In genomic region chr17:40469805-40470675, GRCh38 we compare ENCODE assay signal across 27 cellular contexts. TPM values are rescaled to one million over a fixed set of nuclear protein-coding genes. Genes with fewer than 3 reads are reported as not detected.
DNase-seq lines count a peak whose midpoint lies in the region; ATAC-seq, FAIRE-seq and TF ChIP-seq lines count a peak whose summit lies in the region.
"Had no signal": no experiment of that assay in that cellular context is flagged by ENCODE, and none has a peak within 500 bp of the region (broad histone marks: within the 10 kb centered on the region; RNA-seq: fewer than 3 reads in every experiment).

No MANE protein-coding gene starts in this region.

- peak overlapping the region; percentile 77; the same call in 2 of the 3 replicates for H2BK15ac ChIP-seq in IMR-90 (ENCODE audit: low read depth, low read length)
- H2BK15ac ChIP-seq in H1 (ENCODE audit: low read length): 0 out of 2 replicates have a peak overlapping the region, but pooled peaks have one; percentile 93

- POLR2A ChIA-PET in A549 (lab: Yijun Ruan, JAX): interaction anchor here (0.7 to 12.0 kb wide), 9 partner anchors 10 to 90 kb away, joined by 3 to 177 read pairs (median 12); no protein-coding TSS in a partner anchor
- POLR2A ChIA-PET in IMR-90 (lab: Charles Lee; ENCODE audit: unreplicated experiment): no interaction called here
- POLR2A ChIA-PET in H1 (lab: Charles Lee; ENCODE audit: partially characterized antibody): interaction anchor here (0.9 to 1.9 kb wide), 4 partner anchors 10 to 24 kb away, joined by 3 to 5 read pairs (median 4); no protein-coding TSS in a partner anchor
- POLR2A ChIA-PET in GM10248 (lab: Yijun Ruan, JAX): no interaction called here

- no peak for ATAC-seq in A549
- no peak for ATAC-seq in IMR-90 (ENCODE audit: low read depth)

- intact Hi-C loops in IMR-90 (cut with micrococcal nuclease): no loop called here

- TF ChIP-seq POLR2A in A549 (IDR thresholded peaks at IDR 0.05; ENCODE audit: low read length) (no peak), IMR-90 (IDR thresholded peaks at IDR 0.05; ENCODE audit: low read depth, low read length) (0 out of 2 replicates have a peak, but pooled peaks have one; percentile 13), H1 (IDR thresholded peaks at IDR 0.05; ENCODE audit: control extremely low read depth in 1 of 2, low read depth in 2 of 2, low read length in 2 of 2) (no peak)

- H3K36me3 ChIP-seq in IMR-90 (ENCODE audit: control insufficient read depth, insufficient read depth, low read length) (no peaks in the 10 kb centered on the region), H1 (ENCODE audit: control insufficient read depth in 2 of 4, insufficient read depth in 4 of 4, low read length in 3 of 4) (no peaks in the 10 kb centered on the region), osteoblast (ENCODE audit: insufficient read depth, low read length) (no peaks in the 10 kb centered on the region)

- H4K8ac ChIP-seq in IMR-90 (ENCODE audit: low read depth in 2 of 2, low read length in 2 of 2) (peak overlapping the region; percentile 57 to 96), H1 (ENCODE audit: extremely low read depth, insufficient read depth, low read length) (no peak overlapping the region)

- H3K27me3 ChIP-seq in IMR-90 (ENCODE audit: control insufficient read depth, insufficient read depth, low read length) (no peaks in the 10 kb centered on the region), H1 (replicated peaks in 1 of 4; ENCODE audit: control insufficient read depth in 3 of 4, extremely low read depth in 1 of 4, insufficient read depth in 3 of 4, low read length in 3 of 4) (no peaks in the 10 kb centered on the region; a peak in 1 of 7 replicates), osteoblast (ENCODE audit: insufficient read depth, low read length) (no peaks in the 10 kb centered on the region)

- in situ Hi-C loops in IMR-90 (cut with MboI; ENCODE audit: low sequenced_read_pairs): no loop called here

- H3K23ac ChIP-seq in IMR-90 (ENCODE audit: low read depth, low read length) (peak overlapping the region; percentile 13; the same call in 1 of the 2 replicates), H1 (ENCODE audit: insufficient read length) (no peak overlapping the region)

- H2AK9ac ChIP-seq in IMR-90 (replicated peaks; ENCODE audit: low read depth, low read length, poor library complexity): no peak overlapping the region

- H3K9ac ChIP-seq in IMR-90 (ENCODE audit: low read depth, low read length): no peak overlapping the region
- no peak overlapping the region for H3K9ac ChIP-seq in H1 (replicated peaks in 1 of 4; ENCODE audit: extremely low read depth in 1 of 4, low read depth in 3 of 4, low read length in 3 of 4)

- H3K18ac ChIP-seq in IMR-90 (ENCODE audit: low read depth, low read length) (peak overlapping the region; percentile 61; the same call in 1 of the 2 replicates), H1 (ENCODE audit: extremely low read depth, low read length) (no peak overlapping the region)

- H3K4me2 ChIP-seq in A549 (peak overlapping the region; percentile 47), IMR-90 (ENCODE audit: low read depth, low read length) (no peak overlapping the region), H1 (ENCODE audit: insufficient read depth in 1 of 2, low read depth in 2 of 2, low read length in 2 of 2) (no peak overlapping the region), osteoblast (ENCODE audit: insufficient read depth, low read length) (no peak overlapping the region)

- H3K9me3 ChIP-seq in A549 (no peaks in the 10 kb centered on the region), IMR-90 (ENCODE audit: control insufficient read depth, insufficient read depth, low read length) (no peaks in the 10 kb centered on the region), H1 (ENCODE audit: insufficient read depth in 2 of 2, low read depth in 1 of 2, low read length in 1 of 2) (peaks cover 4 to 12% of the 10 kb centered on the region in 2 experiments; a peak in 2 of 4 replicates), osteoblast (ENCODE audit: low read depth, low read length) (no peaks in the 10 kb centered on the region)

- H3K14ac ChIP-seq in IMR-90 (replicated peaks; ENCODE audit: low read depth, low read length) (peak overlapping the region; percentile 54; the same call in 1 of the 2 replicates), H1 (ENCODE audit: insufficient read length) (no peak overlapping the region)

- peaks cover 0 to 12% of the 10 kb centered on the region in 2 experiments; a peak in 1 of 4 replicates for H3K79me1 ChIP-seq in IMR-90 (ENCODE audit: low read depth in 1 of 2, low read length in 2 of 2)
- H3K79me1 ChIP-seq in H1 (ENCODE audit: low read depth, low read length): no peaks in the 10 kb centered on the region

- H3K4ac ChIP-seq in IMR-90 (ENCODE audit: low read depth, low read length) (peak overlapping the region; percentile 52), H1 (replicated peaks; ENCODE audit: insufficient read length, low read depth, low read length) (no peak overlapping the region)

- CTCF ChIA-PET in A549 (lab: Yijun Ruan, JAX): interaction anchor here (0.7 to 37.5 kb wide), 9 partner anchors 20 to 113 kb away, joined by 3 to 822 read pairs (median 6); partner anchors contain the start of gene IGFBP4
- CTCF ChIA-PET in IMR-90 (lab: Yijun Ruan, JAX): interaction anchor here (0.7 kb wide), 1 partner anchor 42 kb away, joined by 3 read pairs; no protein-coding TSS in a partner anchor
- CTCF ChIA-PET in H1 (lab: Charles Lee; ENCODE audit: partially characterized antibody): interaction anchor here (1.0 to 34.1 kb wide), 3 partner anchors 21 to 63 kb away, joined by 3 to 739 read pairs (median 15); partner anchors contain the start of gene IGFBP4
- CTCF ChIA-PET in GM10248 (lab: Yijun Ruan, JAX): interaction anchor here (1.4 kb wide), 1 partner anchor 112 kb away, joined by 4 read pairs; no protein-coding TSS in a partner anchor

- H3K4me1 ChIP-seq in A549: peaks cover 57% of the 10 kb centered on the region
- H3K4me1 ChIP-seq in IMR-90 (ENCODE audit: control insufficient read depth, insufficient read depth, low read length): peaks cover 19% of the 10 kb centered on the region
- peaks cover 0 to 15% (median 3%) of the 10 kb centered on the region in 4 experiments; a peak in 6 of 7 replicates for H3K4me1 ChIP-seq in H1 (replicated peaks in 1 of 4; ENCODE audit: control insufficient read depth in 3 of 4, insufficient read depth in 4 of 4, low read length in 3 of 4)
- peaks cover 20% of the 10 kb centered on the region for H3K4me1 ChIP-seq in osteoblast (ENCODE audit: insufficient read depth, low read length)

- H2AFZ ChIP-seq in IMR-90 (replicated peaks; ENCODE audit: low read length, poor library complexity) (peak overlapping the region; percentile 25), H1 (ENCODE audit: low read length) (no peak overlapping the region), osteoblast (ENCODE audit: low read length) (no peak overlapping the region)

- TF ChIP-seq CTCF in A549 (IDR thresholded peaks at IDR 0.05): no peak
- no peak for TF ChIP-seq CTCF in IMR-90 (conservative IDR thresholded peaks at IDR 0.05; ENCODE audit: low read depth, low read length)
- no peak for TF ChIP-seq CTCF in H1 (IDR thresholded peaks at IDR 0.05; ENCODE audit: control extremely low read depth in 1 of 3, insufficient read depth in 1 of 3, low read depth in 1 of 3, low read length in 3 of 3)
- no peak for TF ChIP-seq CTCF in osteoblast (IDR thresholded peaks at IDR 0.05; ENCODE audit: extremely low read depth, low read depth, low read length)
- no peak for TF ChIP-seq CTCF in GM10248 (IDR thresholded peaks at IDR 0.05; ENCODE audit: control extremely low read depth, extremely low read depth, low read depth, missing control alignments)

- H4K20me1 ChIP-seq in IMR-90 (ENCODE audit: insufficient read depth, low read length): no peaks in the 10 kb centered on the region
- H4K20me1 ChIP-seq in H1 (replicated peaks in 1 of 2; ENCODE audit: control insufficient read depth in 1 of 2, insufficient read depth in 2 of 2, low read length in 2 of 2): no peaks in the 10 kb centered on the region
- no peaks in the 10 kb centered on the region for H4K20me1 ChIP-seq in osteoblast (ENCODE audit: insufficient read depth, low read length)

- peak overlapping the region; percentile 65; the same call in 1 of the 2 replicates for H2BK20ac ChIP-seq in IMR-90 (ENCODE audit: low read depth, low read length)
- H2BK20ac ChIP-seq in H1 (ENCODE audit: low read length): no peak overlapping the region

- BruUV-seq in IMR-90 (replicated peaks; lab: Mats Ljungman, UMichigan): no TSS peak

- H2AK5ac ChIP-seq in IMR-90 (ENCODE audit: low read depth, low read length) (peak overlapping the region; percentile 81), H1 (ENCODE audit: low read depth, low read length) (no peak overlapping the region; the same call in 1 of the 2 replicates)

- peak overlapping the region; percentile 53 for H4K91ac ChIP-seq in IMR-90 (ENCODE audit: insufficient read depth, low read depth, low read length)
- H4K91ac ChIP-seq in H1 (replicated peaks; ENCODE audit: insufficient read length, low read length): peak overlapping the region; percentile 52

- WGBS in A549 (ENCODE audit: missing lambda C conversion rate): 80% methylated on average over 4 of the region's 4 CpGs
- WGBS in IMR-90 (ENCODE audit: extremely low coverage in 2 of 2, insufficient read length in 1 of 2), 2 experiments: 100% methylated on average over 2 of the region's 4 CpGs; no CpG with 5 or more reads in 1 of the 2 experiments
- 88% methylated on average over 4 of the region's 4 CpGs; no CpG with 5 or more reads in 1 of the 2 experiments for WGBS in H1 (ENCODE audit: extremely low coverage in 1 of 2, insufficient coverage in 1 of 2, insufficient read length in 1 of 2, insufficient replicate concordance in 2 of 2, low coverage in 1 of 2, low lambda C conversion rate in 2 of 2, missing lambda C conversion rate in 1 of 2), 2 experiments

- no peak for TF ChIP-seq RAD21 in A549 (conservative IDR thresholded peaks at IDR 0.05 in 1 of 2, IDR thresholded peaks at IDR 0.05 in 1 of 2)
- no peak for TF ChIP-seq RAD21 in IMR-90 (IDR thresholded peaks at IDR 0.05; ENCODE audit: low read length)
- TF ChIP-seq RAD21 in H1 (IDR thresholded peaks at IDR 0.05 in 1 of 2, conservative IDR thresholded peaks at IDR 0.05 in 1 of 2; ENCODE audit: low read depth in 2 of 2, low read length in 2 of 2): no peak

- FAIRE-seq in A549 (lab: Jason Lieb, UNC) (peak; percentile 98), H1 (lab: Jason Lieb, UNC) (no peak)
- FAIRE-seq: A204.1 had no signal

- no peaks in the 10 kb centered on the region for H3K79me2 ChIP-seq in H1 (ENCODE audit: control insufficient read depth in 1 of 2, insufficient read depth in 2 of 2, low read length in 2 of 2)
- H3K79me2 ChIP-seq in osteoblast (ENCODE audit: insufficient read depth, low read length): no peaks in the 10 kb centered on the region

- peaks cover 15% of the 10 kb centered on the region; the same call in 1 of the 2 replicates for H3K9me1 ChIP-seq in IMR-90 (ENCODE audit: insufficient read depth, low read length)

- H2BK5ac ChIP-seq in IMR-90 (ENCODE audit: low read depth, low read length, poor library complexity, severe bottlenecking) (peak overlapping the region; percentile 97), H1 (ENCODE audit: low read depth, low read length) (no peak overlapping the region; the same call in 1 of the 2 replicates)

- no peak for TF ChIP-seq EP300 in A549 (IDR thresholded peaks at IDR 0.05)
- no peak for TF ChIP-seq EP300 in H1 (IDR thresholded peaks at IDR 0.05; ENCODE audit: borderline replicate concordance in 1 of 2, low read depth in 2 of 2, low read length in 2 of 2)

- no peak overlapping the region for H3K4me3 ChIP-seq in A549
- no peak overlapping the region for H3K4me3 ChIP-seq in IMR-90 (ENCODE audit: insufficient read depth, low read depth, low read length)
- no peak overlapping the region for H3K4me3 ChIP-seq in H1 (ENCODE audit: extremely low read depth in 1 of 4, insufficient read depth in 2 of 4, low read depth in 3 of 4, low read length in 4 of 4)
- H3K4me3 ChIP-seq in osteoblast (ENCODE audit: insufficient read depth, low read length): no peak overlapping the region
- H3K4me3 ChIP-seq: SK-N-MC had no signal

- DNase-seq in A549 (ENCODE audit: low read depth in 1 of 2, low spot score in 1 of 2) (peak in 1 of 2 experiments; percentile 38), IMR-90 (no peak), H1 (ENCODE audit: low read depth in 1 of 2, low spot score in 2 of 2) (no peak), osteoblast (ENCODE audit: insufficient read length, low spot score, missing footprints) (peak; percentile 31), GM10248 (ENCODE audit: extremely low spot score) (no peak), NCI-H524 (lab: John Stamatoyannopoulos, UW) (no peak), NCI-H1436 (lab: John Stamatoyannopoulos, UW) (no peak)
- no peak for DNase-seq in stimulated activated CD4-positive, alpha-beta T cell treated with anti-CD3 and anti-CD28 coated beads, Interleukin-4, amount 100 ng/mL, for 24 hours
- DNase-seq: C1 segment of cervical spinal cord; CD4-positive, alpha-beta memory T cell; COR-L47; DMS53; H7; KBM-7; MV-4-11; NCI-H1105; NCI-H146; NCI-H1930; NCI-H2107; NCI-H524 treated with DMSO at 0.1 percent for 48 hours; NCI-H82; RPMI8226; SHP77 had no signal

- H4K5ac ChIP-seq in IMR-90 (ENCODE audit: low read depth, low read length): peak overlapping the region; percentile 52
- no peak overlapping the region for H4K5ac ChIP-seq in H1 (ENCODE audit: insufficient read length, low read depth, low read length)

- dilution Hi-C loops in IMR-90 (cut with HindIII; ENCODE audit: low sequenced_read_pairs, unreplicated experiment): no loop called here

- peak overlapping the region; percentile 58; the same call in 1 of the 2 replicates for H2BK120ac ChIP-seq in IMR-90 (ENCODE audit: low read depth, low read length)
- peak overlapping the region; percentile 18 for H2BK120ac ChIP-seq in H1 (replicated peaks; ENCODE audit: low read depth, low read length)

- no peaks in the 10 kb centered on the region for H3K23me2 ChIP-seq in H1 (ENCODE audit: low read depth, low read length)

- peak overlapping the region; percentile 78; the same call in 1 of the 2 replicates for H2BK12ac ChIP-seq in H1 (ENCODE audit: low read depth, low read length)

- no peak overlapping the region for H3K56ac ChIP-seq in IMR-90 (ENCODE audit: extremely low read depth, insufficient read depth, low read length)
- no peak overlapping the region for H3K56ac ChIP-seq in H1 (replicated peaks; ENCODE audit: insufficient read length, low read depth, low read length)

- peak overlapping the region; percentile 96 to 97 for H3K27ac ChIP-seq in A549
- H3K27ac ChIP-seq in IMR-90 (ENCODE audit: insufficient read depth, low read length): peak overlapping the region; percentile 34
- H3K27ac ChIP-seq in H1 (ENCODE audit: low read depth, low read length): no peak overlapping the region
- H3K27ac ChIP-seq in osteoblast (ENCODE audit: low read depth, low read length): peak overlapping the region; percentile 87
- H3K27ac ChIP-seq: SK-N-MC had no signal

RNA-seq across cellular contexts. Expression of gene IGFBP4, which starts 26.8 kb away (rescaled TPM):
- polyA plus RNA-seq in A549 (2011; rRNA removed) (1,080 and 1,577 TPM in 2 replicates), A549 (2017; fragmentation: RNase III; extraction: RNeasy Plus Mini Kit Qiagen cat#74134 plus additional on column Dnase treatment) (1,501 to 1,941 TPM (median 1,829 TPM) in 3 replicates), IMR-90 (2012; rRNA removed) (1,187 TPM in 2 replicates), H1 (2011; rRNA removed) (79.9 and 85.5 TPM in 2 replicates)
- 1,069 and 1,422 TPM in 2 replicates for polyA plus RNA-seq in A549 (2012; cell fraction: cytosol; rRNA removed)
- 982 and 1,044 TPM in 2 replicates for polyA plus RNA-seq in A549 (2012; cell fraction: nucleus; rRNA removed)
- polyA minus RNA-seq in A549 (2011; rRNA and poly(A)+ RNA removed): 1,444 and 1,452 TPM in 2 replicates
- total RNA-seq in IMR-90 (2012; rRNA removed) (257 and 308 TPM in 2 replicates), osteoblast (666 and 801 TPM in 2 replicates)
- polyA plus RNA-seq in IMR-90 (2012; cell fraction: cytosol; rRNA removed): 1,397 and 1,707 TPM in 2 replicates
- 452 and 510 TPM in 2 replicates for polyA plus RNA-seq in IMR-90 (2012; cell fraction: nucleus; rRNA removed; ENCODE audit: low replicate concordance)
- total RNA-seq in H1 (2021; fragmentation: NEBNext Ultra II Directional; extraction: Animal tissue kit (Norgen Biotek cat#: 25700)): 105 and 109 TPM in 2 replicates
- polyA plus RNA-seq in H1 (2011; cell fraction: cytosol; rRNA removed): 68.0 TPM
- polyA plus RNA-seq in H1 (2011; cell fraction: nucleus; rRNA removed): 63.6 TPM
- polyA plus RNA-seq in H1 (2012, experiment 1 of 2): 95.6 to 171 TPM (median 141 TPM) in 4 replicates
- 167 TPM for polyA plus RNA-seq in H1 (2012, experiment 2 of 2)
- 95.7 TPM for polyA plus RNA-seq in H1 (2013, experiment 1 of 2)
- polyA plus RNA-seq in H1 (2013, experiment 2 of 2): 105 TPM
- polyA minus RNA-seq in H1 (2011; rRNA and poly(A)+ RNA removed): 64.7 and 69.4 TPM in 2 replicates
- polyA minus RNA-seq in H1 (2011; cell fraction: cytosol; rRNA and poly(A)+ RNA removed): 60.8 TPM
- polyA minus RNA-seq in H1 (2011; cell fraction: nucleus; rRNA and poly(A)+ RNA removed): 36.3 TPM

RNA-seq across cellular contexts. Expression of gene TNS4, which starts 31.4 kb away (rescaled TPM):
- polyA plus RNA-seq in A549 (2011; rRNA removed) (24.2 and 45.9 TPM in 2 replicates), A549 (2017; fragmentation: RNase III; extraction: RNeasy Plus Mini Kit Qiagen cat#74134 plus additional on column Dnase treatment) (61.6 to 75.9 TPM (median 73.5 TPM) in 3 replicates), IMR-90 (2012; rRNA removed) (0.07 TPM in 1 of 2 replicates, not detected in the other), H1 (2011; rRNA removed) (0.21 and 0.39 TPM in 2 replicates)
- 18.0 and 30.2 TPM in 2 replicates for polyA plus RNA-seq in A549 (2012; cell fraction: cytosol; rRNA removed)
- 83.8 and 125 TPM in 2 replicates for polyA plus RNA-seq in A549 (2012; cell fraction: nucleus; rRNA removed)
- 62.8 and 79.7 TPM in 2 replicates for polyA minus RNA-seq in A549 (2011; rRNA and poly(A)+ RNA removed)
- total RNA-seq in IMR-90 (2012; rRNA removed) (0.28 TPM in 1 of 2 replicates, not detected in the other), osteoblast (under 0.01 and 0.29 TPM in 2 replicates)
- 0.07 and 0.08 TPM in 2 replicates for polyA plus RNA-seq in IMR-90 (2012; cell fraction: cytosol; rRNA removed)
- polyA plus RNA-seq in IMR-90 (2012; cell fraction: nucleus; rRNA removed; ENCODE audit: low replicate concordance): 0.33 and 0.57 TPM in 2 replicates
- 0.20 and 0.80 TPM in 2 replicates for total RNA-seq in H1 (2021; fragmentation: NEBNext Ultra II Directional; extraction: Animal tissue kit (Norgen Biotek cat#: 25700))
- 0.49 TPM for polyA plus RNA-seq in H1 (2011; cell fraction: cytosol; rRNA removed)
- 0.54 TPM for polyA plus RNA-seq in H1 (2011; cell fraction: nucleus; rRNA removed)
- 0.21 to 0.76 TPM (median 0.30 TPM) in 4 replicates for polyA plus RNA-seq in H1 (2012, experiment 1 of 2)
- polyA plus RNA-seq in H1 (2012, experiment 2 of 2): 0.10 TPM
- 0.39 TPM for polyA plus RNA-seq in H1 (2013, experiment 1 of 2)
- polyA plus RNA-seq in H1 (2013, experiment 2 of 2): 0.63 TPM
- polyA minus RNA-seq in H1 (2011; rRNA and poly(A)+ RNA removed): 0.60 and 0.66 TPM in 2 replicates
- not detected for polyA minus RNA-seq in H1 (2011; cell fraction: cytosol; rRNA and poly(A)+ RNA removed)
- polyA minus RNA-seq in H1 (2011; cell fraction: nucleus; rRNA and poly(A)+ RNA removed): 0.90 TPM
- total RNA-seq: G401, LHCN-M2 had no signal

RNA-seq across cellular contexts. Expression of gene TOP2A, which starts 52.3 kb away (rescaled TPM):
- polyA plus RNA-seq in A549 (2011; rRNA removed): 273 and 416 TPM in 2 replicates
- polyA plus RNA-seq in A549 (2012; cell fraction: cytosol; rRNA removed): 78.4 and 82.0 TPM in 2 replicates
- 75.2 and 121 TPM in 2 replicates for polyA plus RNA-seq in A549 (2012; cell fraction: nucleus; rRNA removed)
- 210 to 241 TPM (median 226 TPM) in 3 replicates for polyA plus RNA-seq in A549 (2017; fragmentation: RNase III; extraction: RNeasy Plus Mini Kit Qiagen cat#74134 plus additional on column Dnase treatment)
- polyA minus RNA-seq in A549 (2011; rRNA and poly(A)+ RNA removed): 83.1 and 83.3 TPM in 2 replicates
- 68.5 and 118 TPM in 2 replicates for total RNA-seq in IMR-90 (2012; rRNA removed)
- polyA plus RNA-seq in IMR-90 (2012; rRNA removed): 40.2 and 43.4 TPM in 2 replicates
- polyA plus RNA-seq in IMR-90 (2012; cell fraction: cytosol; rRNA removed): 3.3 and 5.3 TPM in 2 replicates
- polyA plus RNA-seq in IMR-90 (2012; cell fraction: nucleus; rRNA removed; ENCODE audit: low replicate concordance): 2.7 and 19.5 TPM in 2 replicates
- total RNA-seq in H1 (2021; fragmentation: NEBNext Ultra II Directional; extraction: Animal tissue kit (Norgen Biotek cat#: 25700)): 276 and 291 TPM in 2 replicates
- polyA plus RNA-seq in H1 (2011; rRNA removed): 40.6 and 83.1 TPM in 2 replicates
- 99.6 TPM for polyA plus RNA-seq in H1 (2011; cell fraction: cytosol; rRNA removed)
- polyA plus RNA-seq in H1 (2011; cell fraction: nucleus; rRNA removed): 30.5 TPM
- polyA plus RNA-seq in H1 (2012, experiment 1 of 2): 83.9 to 176 TPM (median 103 TPM) in 4 replicates
- 14.8 TPM for polyA plus RNA-seq in H1 (2012, experiment 2 of 2)
- polyA plus RNA-seq in H1 (2013, experiment 1 of 2): 148 TPM
- 143 TPM for polyA plus RNA-seq in H1 (2013, experiment 2 of 2)
- 77.8 and 118 TPM in 2 replicates for polyA minus RNA-seq in H1 (2011; rRNA and poly(A)+ RNA removed)
- 70.7 TPM for polyA minus RNA-seq in H1 (2011; cell fraction: cytosol; rRNA and poly(A)+ RNA removed)
- 82.3 TPM for polyA minus RNA-seq in H1 (2011; cell fraction: nucleus; rRNA and poly(A)+ RNA removed)
- total RNA-seq in osteoblast: 14.5 and 15.9 TPM in 2 replicates

Comparison
In these comparisons a context has a peak if more than half of its experiments do, and no peak if none do; other contexts are left out.
1. POLR2A ChIA-PET loops: an anchor here in A549 (0.7 to 12.0 kb wide) and H1 (0.9 to 1.9 kb wide); none called in IMR-90 and GM10248.